Comparison of ENCODE assay signal across 25 cellular contexts in the genomic region with DNA sequence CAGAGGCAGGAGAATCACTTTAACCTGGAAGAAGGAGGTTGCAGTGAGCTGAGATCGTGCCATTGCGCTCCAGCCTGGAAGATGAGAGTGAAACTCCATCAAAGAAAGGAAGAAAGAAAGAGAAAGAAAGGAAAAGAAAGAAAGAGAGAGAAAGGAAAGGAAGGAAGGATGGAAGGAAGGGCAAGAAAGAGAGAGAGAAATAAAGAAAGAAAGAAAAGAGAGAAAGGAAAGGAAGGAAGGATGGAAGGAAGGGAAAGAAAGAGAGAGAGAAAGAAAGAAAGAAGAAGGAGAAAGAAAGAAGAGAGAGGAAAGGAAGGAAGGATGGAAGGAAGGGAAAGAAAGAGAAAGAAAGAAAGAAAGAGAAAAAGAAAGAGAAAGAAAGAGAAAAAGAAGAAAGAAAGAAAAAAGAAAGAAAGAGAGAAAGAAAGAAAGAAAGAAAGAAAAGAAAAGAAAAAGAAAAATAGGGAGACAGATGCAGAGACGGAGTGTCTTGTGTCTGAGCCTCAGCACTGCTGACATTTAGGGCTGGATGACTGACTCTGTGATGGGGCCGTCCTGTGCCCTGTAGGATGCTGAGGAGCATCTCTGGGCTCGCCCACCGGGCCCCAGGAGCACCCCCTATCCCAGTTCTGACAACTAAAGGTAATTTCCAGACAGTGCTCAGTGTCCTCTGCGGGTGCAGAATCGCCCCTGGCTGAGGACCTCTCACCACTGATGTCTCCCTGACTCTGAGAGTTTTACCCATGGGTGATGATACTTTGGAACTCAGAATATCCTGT.
"Had no signal": no experiment of that assay in that cellular context is flagged by ENCODE, and none has a peak within 500 bp of the region (broad histone marks: within the 10 kb centered on the region; RNA-seq: fewer than 3 reads in every experiment).

No MANE protein-coding gene starts in this region.

- DNase-seq: activated CD4-positive, alpha-beta T cell treated with anti-CD3 and anti-CD28 coated beads, Interleukin-2, amount 10 ng/mL, durations not matched to agents 7 days and 5 days; activated CD8-positive, alpha-beta T cell treated with anti-CD3 and anti-CD28 coated beads, Interleukin-2, amount 10 ng/mL, durations not matched to agents 7 days and 5 days; central memory CD4-positive, alpha-beta T cell; effector CD4-positive, alpha-beta T cell; gastrocnemius medialis; glutamatergic neuron; left ventricle myocardium inferior; mesendoderm; mucosa of descending colon; stimulated activated CD4-positive, alpha-beta T cell treated with anti-CD3 and anti-CD28 coated beads, Interleukin-2, amount 100 ng/mL, for 48 hours; stimulated activated naive CD4-positive, alpha-beta T cell treated with Interleukin-2 at 50 U/mL for 16 hours; substantia nigra; SW 1271; T-helper 9 cell; upper lobe of right lung had no signal

- H3K27ac Mint-ChIP-seq: activated CD4-positive, alpha-beta T cell treated with anti-CD3 and anti-CD28 coated beads, Interleukin-2, amount 10 ng/mL, durations not matched to agents 7 days and 5 days; activated CD8-positive, alpha-beta T cell treated with anti-CD3 and anti-CD28 coated beads, Interleukin-2, amount 10 ng/mL, durations not matched to agents 7 days and 5 days; dendritic cell treated with granulocyte-macrophage colony-stimulating factor and Interleukin-4, amounts not matched to agents 40 ng/mL and 50 ng/mL, for 4 days; natural killer cell treated with Interleukin-12 subunit alpha and Interleukin-12 subunit beta and Interleukin-15 and Interleukin-18, amount 100 ng/mL, for 72 hours; T-helper 1 cell treated with Interleukin-12 subunit alpha and Interleukin-12 subunit beta and Interleukin-4 antibody, amounts not matched to agents 30 μg/mL and 1 μg/mL, for 36 hours had no signal

- H3K36me3 ChIP-seq: breast epithelium, gastrocnemius medialis, left ventricle myocardium inferior, neutrophil, right lobe of liver, upper lobe of right lung had no signal

- H3K4me1 ChIP-seq: breast epithelium, gastrocnemius medialis, left ventricle myocardium inferior, right lobe of liver, upper lobe of right lung had no signal

- H3K27me3 Mint-ChIP-seq: activated CD4-positive, alpha-beta T cell treated with anti-CD3 and anti-CD28 coated beads, Interleukin-2, amount 10 ng/mL, durations not matched to agents 7 days and 5 days had no signal

- H3K4me3 ChIP-seq: breast epithelium, gastrocnemius medialis, left ventricle myocardium inferior, lung, mucosa of descending colon, right lobe of liver, upper lobe of right lung had no signal

- H3K9me3 Mint-ChIP-seq: activated CD4-positive, alpha-beta T cell treated with anti-CD3 and anti-CD28 coated beads, Interleukin-2, amount 10 ng/mL, durations not matched to agents 7 days and 5 days; activated naive CD4-positive, alpha-beta T cell treated with anti-CD3 and anti-CD28 coated beads, Interleukin-2, amount 50 U/mL, for 72 hours; dendritic cell treated with granulocyte-macrophage colony-stimulating factor and Interleukin-4, amounts not matched to agents 40 ng/mL and 50 ng/mL, for 4 days; natural killer cell treated with Interleukin-12 subunit alpha and Interleukin-12 subunit beta and Interleukin-15 and Interleukin-18, amount 100 ng/mL, for 72 hours; T-helper 1 cell treated with Interleukin-12 subunit alpha and Interleukin-12 subunit beta and Interleukin-4 antibody, amounts not matched to agents 30 μg/mL and 1 μg/mL, for 36 hours had no signal

- ATAC-seq: activated CD4-positive, CD25-positive, alpha-beta regulatory T cell treated with anti-CD3 and anti-CD28 coated beads, Interleukin-2, amount 50 U/mL, for 24 hours; activated CD8-positive, alpha-beta T cell treated with anti-CD3 and anti-CD28 coated beads, Interleukin-2, amount 10 ng/mL, durations not matched to agents 7 days and 5 days; activated naive CD4-positive, alpha-beta T cell treated with anti-CD3 and anti-CD28 coated beads, Interleukin-2, amount 50 U/mL, for 72 hours; gastrocnemius medialis; mucosa of descending colon; natural killer cell treated with Interleukin-12 subunit alpha and Interleukin-12 subunit beta and Interleukin-15 and Interleukin-18, amount 100 ng/mL, for 72 hours; right lobe of liver; upper lobe of right lung had no signal

- H3K36me3 Mint-ChIP-seq: activated naive CD4-positive, alpha-beta T cell treated with anti-CD3 and anti-CD28 coated beads, Interleukin-2, amount 50 U/mL, for 72 hours; natural killer cell treated with Interleukin-12 subunit alpha and Interleukin-12 subunit beta and Interleukin-15 and Interleukin-18, amount 100 ng/mL, for 72 hours had no signal

- H3K27me3 ChIP-seq: gastrocnemius medialis, neutrophil, right lobe of liver had no signal

- H3K4me3 Mint-ChIP-seq: activated CD4-positive, alpha-beta T cell treated with anti-CD3 and anti-CD28 coated beads, Interleukin-2, amount 10 ng/mL, durations not matched to agents 7 days and 5 days; activated CD8-positive, alpha-beta T cell treated with anti-CD3 and anti-CD28 coated beads, Interleukin-2, amount 10 ng/mL, durations not matched to agents 7 days and 5 days; dendritic cell treated with granulocyte-macrophage colony-stimulating factor and Interleukin-4, amounts not matched to agents 40 ng/mL and 50 ng/mL, for 4 days; natural killer cell treated with Interleukin-12 subunit alpha and Interleukin-12 subunit beta and Interleukin-15 and Interleukin-18, amount 100 ng/mL, for 72 hours; T-helper 1 cell treated with Interleukin-12 subunit alpha and Interleukin-12 subunit beta and Interleukin-4 antibody, amounts not matched to agents 30 μg/mL and 1 μg/mL, for 36 hours had no signal

- H3K4me1 Mint-ChIP-seq: activated CD4-positive, alpha-beta T cell treated with anti-CD3 and anti-CD28 coated beads, Interleukin-2, amount 10 ng/mL, durations not matched to agents 7 days and 5 days had no signal

- H3K9me3 ChIP-seq: breast epithelium, gastrocnemius medialis, left ventricle myocardium inferior, mucosa of descending colon, neutrophil, right lobe of liver, upper lobe of right lung had no signal

- H3K27ac ChIP-seq: breast epithelium, gastrocnemius medialis, left ventricle myocardium inferior, neutrophil, right lobe of liver, upper lobe of right lung, VCaP had no signal
